23 cellular contexts compared by ENCODE assay signal in the genomic region with DNA sequence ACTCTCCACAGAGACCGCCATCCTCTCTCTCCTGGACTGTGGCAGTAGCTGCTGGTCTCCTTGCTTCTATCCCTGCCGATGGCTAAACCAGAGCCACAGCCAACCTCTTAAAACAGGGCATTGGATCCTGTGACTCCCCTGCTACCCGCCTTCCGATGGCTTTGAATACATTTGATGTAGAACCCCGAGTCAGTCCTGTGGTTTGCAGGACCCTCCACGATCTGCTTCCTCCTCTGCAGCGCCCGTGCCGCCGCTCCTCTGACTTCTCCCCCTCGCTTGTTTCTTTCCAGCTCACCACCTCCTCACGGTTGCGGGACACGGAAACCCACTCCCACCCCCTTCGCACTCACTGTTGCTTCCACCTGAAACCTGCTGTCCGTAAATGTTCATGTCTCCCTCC.
A peak's percentile ranks its signal among the peaks of the same experiment; 100 is the strongest.
DNase-seq lines count a peak whose midpoint lies in the region; ATAC-seq and TF ChIP-seq lines count a peak whose summit lies in the region.
"Had no signal": no experiment of that assay in that cellular context is flagged by ENCODE, and none has a peak within 500 bp of the region (broad histone marks: within the 10 kb centered on the region; RNA-seq: fewer than 3 reads in every experiment).

No MANE protein-coding gene starts in this region.

- peaks cover 0 to 14% (median 6%) of the 10 kb centered on the region in 4 donors for H3K4me1 Mint-ChIP-seq in CD4-positive, CD25-positive, alpha-beta regulatory T cell
- H3K4me1 Mint-ChIP-seq in activated B cell treated with CpG ODN at 0.5 μM for 24 hours: peaks cover 26% of the 10 kb centered on the region

- no peak overlapping the region for H3K9ac ChIP-seq in skeletal muscle tissue (ENCODE audit: low read depth in 1 of 3, low read length in 3 of 3)
- H3K9ac ChIP-seq in SK-N-SH: no peak overlapping the region

- H3K27me3 Mint-ChIP-seq in CD4-positive, CD25-positive, alpha-beta regulatory T cell: peaks cover 20% of the 10 kb centered on the region
- no peaks in the 10 kb centered on the region for H3K27me3 Mint-ChIP-seq in activated B cell treated with CpG ODN at 0.5 μM for 24 hours

- H3K4me3 ChIP-seq in CD4-positive, CD25-positive, alpha-beta regulatory T cell (ENCODE audit: low read depth, low read length): no peak overlapping the region
- H3K4me3 ChIP-seq in right cardiac atrium (ENCODE audit: low read length) (no peak overlapping the region), skeletal muscle tissue (ENCODE audit: low read length in 3 of 3) (no peak overlapping the region), tibial nerve (no peak overlapping the region), SK-N-SH (ENCODE audit: low read depth in 2 of 2, low read length in 1 of 2) (no peak overlapping the region)
- H3K4me3 ChIP-seq: PC-9, SJSA1, testis had no signal

- H3K4me1 ChIP-seq in CD4-positive, CD25-positive, alpha-beta regulatory T cell (ENCODE audit: control insufficient read depth, insufficient read depth, low read length, poor library complexity, severe bottlenecking): no peaks in the 10 kb centered on the region
- H3K4me1 ChIP-seq in right cardiac atrium (ENCODE audit: control insufficient read depth, insufficient read depth, low read length) (peaks cover 49% of the 10 kb centered on the region), skeletal muscle tissue (ENCODE audit: control insufficient read depth in 3 of 3, insufficient read depth in 3 of 3, low read length in 3 of 3) (peaks cover 53 to 70% (median 68%) of the 10 kb centered on the region in 3 donors), tibial nerve (peaks cover 0 to 51% (median 21%) of the 10 kb centered on the region in 4 donors), SK-N-SH (ENCODE audit: control insufficient read depth in 1 of 2, insufficient read depth in 2 of 2, low read depth in 1 of 2, low read length in 1 of 2) (peaks cover 11 to 23% of the 10 kb centered on the region in 2 experiments; a peak in 3 of 4 replicates)
- H3K4me1 ChIP-seq: testis had no signal

- H2AFZ ChIP-seq in SK-N-SH (ENCODE audit: low read depth): no peak overlapping the region
- H2AFZ ChIP-seq: PC-9 had no signal

- peaks cover 0 to 2% (median 0%) of the 10 kb centered on the region in 7 donors for H3K9me3 Mint-ChIP-seq in CD4-positive, CD25-positive, alpha-beta regulatory T cell
- H3K9me3 Mint-ChIP-seq in activated B cell treated with CpG ODN at 0.5 μM for 24 hours: no peaks in the 10 kb centered on the region

- no peak for TF ChIP-seq EP300 in tibial nerve (IDR thresholded peaks at IDR 0.05)
- no peak for TF ChIP-seq EP300 in SK-N-SH (IDR thresholded peaks at IDR 0.05; ENCODE audit: borderline replicate concordance in 1 of 2, low read depth in 1 of 2, low read length in 1 of 2)

- H3K27me3 ChIP-seq in CD4-positive, CD25-positive, alpha-beta regulatory T cell (ENCODE audit: control insufficient read depth, insufficient read depth, low read length): peaks cover 2% of the 10 kb centered on the region
- no peaks in the 10 kb centered on the region for H3K27me3 ChIP-seq in right cardiac atrium (ENCODE audit: control insufficient read depth, insufficient read depth)
- no peaks in the 10 kb centered on the region for H3K27me3 ChIP-seq in skeletal muscle tissue (ENCODE audit: control insufficient read depth in 3 of 3, insufficient read depth in 3 of 3, low read length in 3 of 3)
- no peaks in the 10 kb centered on the region for H3K27me3 ChIP-seq in tibial nerve
- H3K27me3 ChIP-seq in SK-N-SH (ENCODE audit: insufficient read depth): no peaks in the 10 kb centered on the region
- H3K27me3 ChIP-seq: SJSA1, testis had no signal

- H3K27ac ChIP-seq in CD4-positive, CD25-positive, alpha-beta regulatory T cell (ENCODE audit: insufficient read depth, low read length, poor library complexity, severe bottlenecking): no peak overlapping the region
- peak overlapping the region; percentile 78 for H3K27ac ChIP-seq in right cardiac atrium (ENCODE audit: low read length)
- peak overlapping the region; percentile 36 for H3K27ac ChIP-seq in skeletal muscle tissue (ENCODE audit: low read depth, low read length)
- H3K27ac ChIP-seq in tibial nerve: peak overlapping the region in 1 of 4 donors; percentile 0
- H3K27ac ChIP-seq in SK-N-SH (ENCODE audit: low read depth in 2 of 2, low read length in 1 of 2): no peak overlapping the region
- H3K27ac ChIP-seq: PC-9, SJSA1, testis had no signal

- TF ChIP-seq CTCF in activated B cell treated with CpG ODN at 0.5 μM for 24 hours (IDR thresholded peaks at IDR 0.05): no peak
- no peak for TF ChIP-seq CTCF in tibial nerve (IDR thresholded peaks at IDR 0.05)
- no peak for TF ChIP-seq CTCF in SK-N-SH (IDR thresholded peaks at IDR 0.05)

- CTCF ChIA-PET in activated B cell treated with CpG ODN at 0.5 μM for 24 hours (lab: Charles Lee) (interaction anchor here (0.6 kb wide), 1 partner anchor 197 kb away, joined by 3 read pairs; no protein-coding TSS in a partner anchor), SK-N-SH (lab: Yijun Ruan, JAX) (no interaction called here)

- DNase-seq in CD4-positive, CD25-positive, alpha-beta regulatory T cell: no peak
- DNase-seq in activated B cell treated with CpG ODN at 0.5 μM for 24 hours: no peak
- no peak for DNase-seq in right cardiac atrium
- no peak for DNase-seq in tibial nerve (ENCODE audit: low spot score in 2 of 2)
- no peak for DNase-seq in SIG-M5 treated with dmso at 0.1 percent for 504 hours (lab: John Stamatoyannopoulos, UW; ENCODE audit: unreplicated experiment)
- no peak for DNase-seq in inferior parietal cortex (ENCODE audit: extremely low spot score)
- no peak for DNase-seq in SK-N-SH
- DNase-seq: activated CD4-positive, alpha-beta T cell treated with anti-CD3 and anti-CD28 coated beads, Interleukin-2, amount 50 U/mL, for 1 hour; activated CD8-positive, alpha-beta memory T cell treated with anti-CD3 and anti-CD28 coated beads, Interleukin-2, amount 50 U/mL, for 48 hours; activated gamma-delta T cell; anterior cingulate cortex; DMS79 treated with DMSO at 0.1 percent for 48 hours; effector CD8-positive, alpha-beta T cell; Kasumi-1; NCI-H1048; NCI-H187 treated with DMSO at 0.1 percent for 48 hours; NCI-H345; PC-9; T-helper 2 cell; testis had no signal

- H3K27ac Mint-ChIP-seq in CD4-positive, CD25-positive, alpha-beta regulatory T cell: peak overlapping the region in 2 of 3 donors; percentile 18 to 45
- H3K27ac Mint-ChIP-seq in activated B cell treated with CpG ODN at 0.5 μM for 24 hours: no peak overlapping the region

- TF ChIP-seq POLR2A in tibial nerve (IDR thresholded peaks at IDR 0.05): no peak

- H4K20me1 ChIP-seq in SK-N-SH (ENCODE audit: insufficient read depth): no peaks in the 10 kb centered on the region

- H3K36me3 ChIP-seq in CD4-positive, CD25-positive, alpha-beta regulatory T cell (ENCODE audit: control insufficient read depth, insufficient read depth, low read length): no peaks in the 10 kb centered on the region
- H3K36me3 ChIP-seq in skeletal muscle tissue (ENCODE audit: control insufficient read depth in 3 of 3, insufficient read depth in 3 of 3, low read length in 3 of 3): no peaks in the 10 kb centered on the region
- H3K36me3 ChIP-seq in tibial nerve: no peaks in the 10 kb centered on the region
- H3K36me3 ChIP-seq in SK-N-SH (replicated peaks in 1 of 2; ENCODE audit: control insufficient read depth in 1 of 2, insufficient read depth in 2 of 2, low read length in 1 of 2): no peaks in the 10 kb centered on the region
- H3K36me3 ChIP-seq: SJSA1 had no signal

- ATAC-seq in CD4-positive, CD25-positive, alpha-beta regulatory T cell (ENCODE audit: low read depth in 2 of 2): no peak
- ATAC-seq in activated B cell treated with CpG ODN at 0.5 μM for 24 hours (ENCODE audit: low read depth): no peak
- no peak for ATAC-seq in right cardiac atrium
- ATAC-seq: left lobe of liver had no signal

- no peaks in the 10 kb centered on the region for H3K9me3 ChIP-seq in CD4-positive, CD25-positive, alpha-beta regulatory T cell (ENCODE audit: control insufficient read depth in 2 of 2, low read length in 2 of 2)
- no peaks in the 10 kb centered on the region for H3K9me3 ChIP-seq in right cardiac atrium (ENCODE audit: control insufficient read depth, low read length)
- H3K9me3 ChIP-seq in skeletal muscle tissue (ENCODE audit: control insufficient read depth in 3 of 3, low read length in 3 of 3): no peaks in the 10 kb centered on the region
- no peaks in the 10 kb centered on the region for H3K9me3 ChIP-seq in tibial nerve
- H3K9me3 ChIP-seq in SK-N-SH: no peaks in the 10 kb centered on the region
- H3K9me3 ChIP-seq: SJSA1, testis had no signal

- H3K36me3 Mint-ChIP-seq in CD4-positive, CD25-positive, alpha-beta regulatory T cell: no peaks in the 10 kb centered on the region
- H3K36me3 Mint-ChIP-seq in activated B cell treated with CpG ODN at 0.5 μM for 24 hours (ENCODE audit: low read depth): peaks cover 12% of the 10 kb centered on the region

- WGBS in right cardiac atrium: 76% methylated on average over 16 of the region's 16 CpGs
- WGBS in tibial nerve, 2 donors: 85 to 86% methylated on average over 16 of the region's 16 CpGs
- WGBS in SK-N-SH (ENCODE audit: low lambda C conversion rate): 93% methylated on average over 16 of the region's 16 CpGs

- no peak overlapping the region for H3K4me2 ChIP-seq in SK-N-SH
- H3K4me2 ChIP-seq: PC-9 had no signal

- H3F3A ChIP-seq in SK-N-SH (replicated peaks; ENCODE audit: insufficient read depth): no peaks in the 10 kb centered on the region

- no peak for TF ChIP-seq RAD21 in SK-N-SH (IDR thresholded peaks at IDR 0.05; ENCODE audit: low read length)

- POLR2A ChIA-PET in activated B cell treated with CpG ODN at 0.5 μM for 24 hours (lab: Charles Lee) (no interaction called here), SK-N-SH (lab: Yijun Ruan, JAX) (no interaction called here)

- no peaks in the 10 kb centered on the region for H3K9me2 ChIP-seq in SK-N-SH

- H3K4me3 Mint-ChIP-seq in CD4-positive, CD25-positive, alpha-beta regulatory T cell: no peak overlapping the region
- H3K4me3 Mint-ChIP-seq in activated B cell treated with CpG ODN at 0.5 μM for 24 hours: peak overlapping the region; percentile 76

- no peaks in the 10 kb centered on the region for H3K79me2 ChIP-seq in SK-N-SH (ENCODE audit: insufficient read depth)

- intact Hi-C loops in activated B cell treated with CpG ODN at 0.5 μM for 24 hours (cut with micrococcal nuclease): no loop called here
- intact Hi-C loops in right cardiac atrium (cut with DNase I): loop anchor here in 2 of 4 donors (10.0 kb wide), 2 partner anchors 55 to 85 kb away; no protein-coding TSS in a partner anchor

TF ChIP-seq in SK-N-SH, 30 proteins besides CTCF, POLR2A, EP300 and RAD21 (continues in another document):
- TF ChIP-seq FOXJ3 (CRISPR knock-in tag; IDR thresholded peaks at IDR 0.05) (no peak), TAF1 (IDR thresholded peaks at IDR 0.05; ENCODE audit: borderline replicate concordance, low read depth, low read length) (no peak), TEAD4 (IDR thresholded peaks at IDR 0.05; ENCODE audit: borderline replicate concordance, insufficient read depth) (no peak), EZH2phosphoT487 (IDR thresholded peaks at IDR 0.05; ENCODE audit: borderline replicate concordance, low read depth) (no peak)

Comparison
In these comparisons a context has a peak if more than half of its experiments do, and no peak if none do; other contexts are left out.
1. H3K27ac ChIP-seq: peak in right cardiac atrium (single experiment) and skeletal muscle tissue (single experiment); none in CD4-positive, CD25-positive, alpha-beta regulatory T cell (single experiment) and SK-N-SH (0 of 2).